22 cellular contexts compared by ENCODE assay signal in genomic region chrX:150421816-150422215, GRCh38. TPM values are rescaled to one million over a fixed set of nuclear protein-coding genes. Genes with fewer than 3 reads are reported as not detected.
A peak's percentile ranks its signal among the peaks of the same experiment; 100 is the strongest.
DNase-seq lines count a peak whose midpoint lies in the region; ATAC-seq, FAIRE-seq and TF ChIP-seq lines count a peak whose summit lies in the region.
"Had no signal": no experiment of that assay in that cellular context is flagged by ENCODE, and none has a peak within 500 bp of the region (broad histone marks: within the 10 kb centered on the region; RNA-seq: fewer than 3 reads in every experiment).

No MANE protein-coding gene starts in this region.

- H3K36me3 ChIP-seq in ES-I3 (ENCODE audit: insufficient read depth, low read length) (no peaks in the 10 kb centered on the region), MG63 (no peaks in the 10 kb centered on the region), ovary (no peaks in the 10 kb centered on the region), kidney (ENCODE audit: control insufficient read depth in 1 of 2, insufficient read depth in 2 of 2, low read length in 2 of 2) (no peaks in the 10 kb centered on the region), A673 (ENCODE audit: insufficient read depth, low read length, poor library complexity, severe bottlenecking) (no peaks in the 10 kb centered on the region)

- CTCF ChIA-PET in A673 (lab: Charles Lee) = no interaction called here

- no peaks in the 10 kb centered on the region for H3K27me3 ChIP-seq in MG63
- H3K27me3 ChIP-seq in ovary = no peaks in the 10 kb centered on the region
- no peaks in the 10 kb centered on the region for H3K27me3 ChIP-seq in A673 (replicated peaks; ENCODE audit: insufficient read depth, low read depth, low read length, poor library complexity)

- 54 to 69% (median 59%) methylated on average over 8 of the region's 8 CpGs for WGBS in ovary, 3 donors

- no peak for TF ChIP-seq POLR2A in ovary (IDR thresholded peaks at IDR 0.05)

- no TSS peak for BruUV-seq in A673 (replicated peaks; lab: Mats Ljungman, UMichigan)

- H3K27ac ChIP-seq in ovary (no peak overlapping the region), kidney (ENCODE audit: low read depth in 2 of 2, low read length in 2 of 2) (no peak overlapping the region), A673 (ENCODE audit: low read depth, low read length, poor library complexity, severe bottlenecking) (no peak overlapping the region)

- H3K9me3 ChIP-seq in ES-I3 (ENCODE audit: control insufficient read depth, insufficient read depth, low read length) (no peaks in the 10 kb centered on the region), MG63 (no peaks in the 10 kb centered on the region), ovary (no peaks in the 10 kb centered on the region), kidney (ENCODE audit: control insufficient read depth in 1 of 2, low read length in 2 of 2) (no peaks in the 10 kb centered on the region), A673 (ENCODE audit: low read depth, low read length, poor library complexity, severe bottlenecking) (no peaks in the 10 kb centered on the region)

- TF ChIP-seq CTCF in fibroblast of pulmonary artery (IDR thresholded peaks at IDR 0.05; ENCODE audit: low read length, missing control alignments) = no peak
- TF ChIP-seq CTCF in ovary (IDR thresholded peaks at IDR 0.05) = no peak
- no peak for TF ChIP-seq CTCF in kidney (IDR thresholded peaks at IDR 0.05; ENCODE audit: borderline replicate concordance, extremely low read depth, insufficient read depth)
- no peak for TF ChIP-seq CTCF in A673 (conservative IDR thresholded peaks at IDR 0.05; ENCODE audit: low read depth, low read length)

- H3K4me1 ChIP-seq in ES-I3 (ENCODE audit: insufficient read depth, low read length) (0 out of 2 replicates have a peak, but pooled peaks cover 4% of the 10 kb centered on the region), ovary (ENCODE audit: insufficient read depth) (no peaks in the 10 kb centered on the region), kidney (ENCODE audit: control insufficient read depth in 1 of 2, insufficient read depth in 1 of 2, low read depth in 1 of 2, low read length in 2 of 2) (no peaks in the 10 kb centered on the region), A673 (ENCODE audit: insufficient read depth, low read length, poor library complexity, severe bottlenecking) (no peaks in the 10 kb centered on the region)

- intact Hi-C loops in ovary (cut with DNase I) = no loop called here
- intact Hi-C loops in kidney (cut with DNase I) = no loop called here
- intact Hi-C loops in A673 (cut with micrococcal nuclease; ENCODE audit: unreplicated experiment) = no loop called here

- no peak for FAIRE-seq in kidney (lab: Jason Lieb, UNC)
- FAIRE-seq: H54, islet of Langerhans had no signal

- TF ChIP-seq EP300 in ovary (IDR thresholded peaks at IDR 0.05) = no peak

- DNase-seq in MG63 (peak; percentile 78), fibroblast of pulmonary artery (ENCODE audit: low read depth) (peak; percentile 52), ovary (peak in 4 of 5 donors; percentile 31 to 54 (median 49)), kidney (no peak), A673 (ENCODE audit: low spot score) (no peak), NCI-H510A treated with DMSO at 0.1 percent for 48 hours (lab: John Stamatoyannopoulos, UW) (no peak)
- DNase-seq: activated CD4-positive, CD25-positive, alpha-beta regulatory T cell; activated naive CD4-positive, alpha-beta T cell treated with Interleukin-2 at 50 U/mL for 16 hours; activated T-cell treated with anti-CD3 and anti-CD28 coated beads, Interleukin-2, amount 50 U/mL, for 24 hours; DND-41; hippocampal formation; naive B cell; NCI-H1105 treated with DMSO at 0.1 percent for 48 hours; NCI-H524; RPMI8226; stimulated activated CD4-positive, alpha-beta T cell treated with anti-CD3 and anti-CD28 coated beads, Interleukin-2, amount 100 ng/mL, for 24 hours; stimulated activated naive B cell treated with anti-CD40 and anti-IgM and Interleukin-4, amounts not matched to agents 10 μg/mL and 1 μg/mL and 100 μg/mL, for 72 hours; trophoblast cell had no signal

- H3K4me3 ChIP-seq in MG63 (no peak overlapping the region), fibroblast of pulmonary artery (replicated peaks; ENCODE audit: low read depth, low read length) (no peak overlapping the region), ovary (no peak overlapping the region), kidney (ENCODE audit: low read length in 2 of 2) (no peak overlapping the region), A673 (ENCODE audit: low read depth, low read length, poor library complexity, severe bottlenecking) (no peak overlapping the region)

- ATAC-seq in SK-N-SH treated with all-trans-retinoic acid at 6 μM for 48 hours = no peak
- ATAC-seq: stimulated activated naive B cell treated with anti-CD40 and anti-IgM and Interleukin-4, amounts not matched to agents 10 μg/mL and 1 μg/mL and 100 μg/mL, for 72 hours had no signal

- peak overlapping the region; percentile 66; the same call in 1 of the 2 replicates for H3K9ac ChIP-seq in ES-I3 (ENCODE audit: low read depth, low read length)
- no peak overlapping the region for H3K9ac ChIP-seq in kidney (ENCODE audit: low read length in 2 of 2)

- POLR2A ChIA-PET in A673 (lab: Charles Lee; ENCODE audit: low non-redundant PET) = no interaction called here

TF ChIP-seq in SK-N-SH treated with all-trans-retinoic acid at 6 μM for 48 hours, 23 proteins besides CTCF, POLR2A, EP300 and RAD21 (continues in another document):
- TF ChIP-seq SNAI2 (CRISPR knock-in tag; IDR thresholded peaks at IDR 0.05) (no peak), ESRRG (CRISPR knock-in tag; IDR thresholded peaks at IDR 0.05) (no peak), ZNF8 (CRISPR knock-in tag; IDR thresholded peaks at IDR 0.05) (no peak), TOX (CRISPR knock-in tag; IDR thresholded peaks at IDR 0.05; ENCODE audit: borderline replicate concordance) (no peak), ISL1 (CRISPR knock-in tag; IDR thresholded peaks at IDR 0.05) (no peak), ZFP3 (CRISPR knock-in tag; IDR thresholded peaks at IDR 0.05) (no peak), OSR1 (CRISPR knock-in tag; IDR thresholded peaks at IDR 0.05) (no peak), ZNF565 (CRISPR knock-in tag; conservative IDR thresholded peaks at IDR 0.05; ENCODE audit: low read depth) (no peak), TSHZ2 (CRISPR knock-in tag; IDR thresholded peaks at IDR 0.05) (no peak)
- TF ChIP-seq, protein P1, sequence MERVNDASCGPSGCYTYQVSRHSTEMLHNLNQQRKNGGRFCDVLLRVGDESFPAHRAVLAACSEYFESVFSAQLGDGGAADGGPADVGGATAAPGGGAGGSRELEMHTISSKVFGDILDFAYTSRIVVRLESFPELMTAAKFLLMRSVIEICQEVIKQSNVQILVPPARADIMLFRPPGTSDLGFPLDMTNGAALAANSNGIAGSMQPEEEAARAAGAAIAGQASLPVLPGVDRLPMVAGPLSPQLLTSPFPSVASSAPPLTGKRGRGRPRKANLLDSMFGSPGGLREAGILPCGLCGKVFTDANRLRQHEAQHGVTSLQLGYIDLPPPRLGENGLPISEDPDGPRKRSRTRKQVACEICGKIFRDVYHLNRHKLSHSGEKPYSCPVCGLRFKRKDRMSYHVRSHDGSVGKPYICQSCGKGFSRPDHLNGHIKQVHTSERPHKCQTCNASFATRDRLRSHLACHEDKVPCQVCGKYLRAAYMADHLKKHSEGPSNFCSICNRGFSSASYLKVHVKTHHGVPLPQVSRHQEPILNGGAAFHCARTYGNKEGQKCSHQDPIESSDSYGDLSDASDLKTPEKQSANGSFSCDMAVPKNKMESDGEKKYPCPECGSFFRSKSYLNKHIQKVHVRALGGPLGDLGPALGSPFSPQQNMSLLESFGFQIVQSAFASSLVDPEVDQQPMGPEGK (CRISPR knock-in tag; IDR thresholded peaks at IDR 0.05; ENCODE audit: borderline replicate concordance) = no peak
- TF ChIP-seq, protein P2, sequence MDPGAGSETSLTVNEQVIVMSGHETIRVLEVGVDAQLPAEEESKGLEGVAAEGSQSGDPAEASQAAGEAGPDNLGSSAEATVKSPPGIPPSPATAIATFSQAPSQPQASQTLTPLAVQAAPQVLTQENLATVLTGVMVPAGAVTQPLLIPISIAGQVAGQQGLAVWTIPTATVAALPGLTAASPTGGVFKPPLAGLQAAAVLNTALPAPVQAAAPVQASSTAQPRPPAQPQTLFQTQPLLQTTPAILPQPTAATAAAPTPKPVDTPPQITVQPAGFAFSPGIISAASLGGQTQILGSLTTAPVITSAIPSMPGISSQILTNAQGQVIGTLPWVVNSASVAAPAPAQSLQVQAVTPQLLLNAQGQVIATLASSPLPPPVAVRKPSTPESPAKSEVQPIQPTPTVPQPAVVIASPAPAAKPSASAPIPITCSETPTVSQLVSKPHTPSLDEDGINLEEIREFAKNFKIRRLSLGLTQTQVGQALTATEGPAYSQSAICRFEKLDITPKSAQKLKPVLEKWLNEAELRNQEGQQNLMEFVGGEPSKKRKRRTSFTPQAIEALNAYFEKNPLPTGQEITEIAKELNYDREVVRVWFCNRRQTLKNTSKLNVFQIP (CRISPR knock-in tag; IDR thresholded peaks at IDR 0.05; ENCODE audit: borderline replicate concordance, low read depth) = no peak

RNA-seq across cellular contexts. Expression of gene MAMLD1, which starts 58.7 kb away (rescaled TPM):
- total RNA-seq in MG63 (2014; rRNA removed; shearing (Covaris generic); ENCODE audit: low replicate concordance) = 0.43 TPM in 1 of 2 replicates, not detected in the other
- 10 to 100 TPM in 5 of 7 donors, 1 to 10 TPM in 2; 7.1 to 37.9 (median 27.4) TPM for total RNA-seq in ovary
- 10 to 100 TPM; 17.7 to 20.7 TPM for polyA plus RNA-seq in ovary
- total RNA-seq in kidney = 6.5 TPM
- 1.4 TPM for polyA plus RNA-seq in kidney (ENCODE audit: insufficient read depth, low read depth, low replicate concordance)
- total RNA-seq in A673 (2021) = 3.2 and 4.0 TPM in 2 replicates

Comparison
In these comparisons a context has a peak if more than half of its experiments do, and no peak if none do; other contexts are left out.
1. DNase-seq: peak in MG63 (single experiment), fibroblast of pulmonary artery (single experiment) and ovary (4 of 5); none in kidney (single experiment), A673 (single experiment) and NCI-H510A treated with DMSO at 0.1 percent for 48 hours (single experiment).